13 cellular contexts compared by ENCODE assay signal in the genomic region with DNA sequence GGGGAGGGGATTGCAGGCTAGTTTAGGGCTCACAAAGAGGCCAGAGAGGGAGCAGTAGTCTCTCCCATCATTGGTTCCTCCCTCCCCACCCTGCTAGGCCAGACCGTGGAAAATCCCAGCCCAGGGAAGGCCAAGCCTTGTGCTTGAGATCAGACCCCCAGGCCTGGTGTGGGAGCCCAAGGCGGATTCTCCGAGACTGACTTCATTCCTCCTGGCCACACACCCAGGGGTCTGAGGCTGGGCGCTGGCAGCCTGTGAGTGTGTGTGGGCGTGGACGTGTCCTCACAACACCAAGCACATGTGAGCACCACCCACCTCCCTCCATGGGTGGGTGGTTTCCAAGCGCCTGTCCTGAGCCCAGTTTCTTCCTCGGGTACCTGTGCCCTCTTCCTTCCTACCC. TPM values are rescaled to one million over a fixed set of nuclear protein-coding genes. Genes with fewer than 3 reads are reported as not detected.
DNase-seq lines count a peak whose midpoint lies in the region; ATAC-seq and TF ChIP-seq lines count a peak whose summit lies in the region.
"Had no signal": no experiment of that assay in that cellular context is flagged by ENCODE, and none has a peak within 500 bp of the region (broad histone marks: within the 10 kb centered on the region; RNA-seq: fewer than 3 reads in every experiment).

No MANE protein-coding gene starts in this region.

- ATAC-seq in thoracic aorta (ENCODE audit: insufficient number of reproducible peaks, low FRiP score, low read depth): peak; percentile 33
- no peak for ATAC-seq in GM18858 (IDR thresholded peaks at IDR 0.05; ENCODE audit: unreplicated experiment)

- DNase-seq in activated naive CD4-positive, alpha-beta T cell treated with anti-CD3 and anti-CD28 coated beads, Interleukin-2, amount 10 ng/mL, durations not matched to agents 7 days and 5 days: no peak
- DNase-seq in activated naive CD4-positive, alpha-beta T cell treated with Interleukin-2 at 50 U/mL for 16 hours: no peak
- peak; percentile 91 for DNase-seq in choroid plexus epithelial cell (ENCODE audit: low read depth)
- DNase-seq in kidney tubule cell (ENCODE audit: low spot score): peak; percentile 85
- DNase-seq in thoracic aorta (ENCODE audit: low spot score): no peak
- no peak for DNase-seq in NOMO-1 treated with DMSO at 0.1 percent for 48 hours (lab: John Stamatoyannopoulos, UW; ENCODE audit: unreplicated experiment)
- no peak for DNase-seq in GOT3 (lab: John Stamatoyannopoulos, UW)
- DNase-seq: NCI-H1694 treated with DMSO at 0.1 percent for 48 hours, PC-9 had no signal

- peak overlapping the region; percentile 14 for H3K27ac Mint-ChIP-seq in activated naive CD4-positive, alpha-beta T cell treated with anti-CD3 and anti-CD28 coated beads, Interleukin-2, amount 10 ng/mL, durations not matched to agents 7 days and 5 days
- H3K27ac Mint-ChIP-seq: activated T-helper 2 cell treated with anti-CD3 and anti-CD28 coated beads, Interferon-gamma antibody, Interleukin-2, Interleukin-4, amounts not matched to agents 10 μg/mL and 5 μg/mL and 100 μg/mL, durations not matched to agents 14 hours and 24 hours and 36 hours had no signal

- H3K36me3 ChIP-seq in thoracic aorta: no peaks in the 10 kb centered on the region

- TF ChIP-seq CTCF in choroid plexus epithelial cell (conservative IDR thresholded peaks at IDR 0.05; ENCODE audit: low read depth, low read length): no peak
- no peak for TF ChIP-seq CTCF in thoracic aorta (IDR thresholded peaks at IDR 0.05)

- peak overlapping the region; percentile 97 for H3K27ac ChIP-seq in thoracic aorta
- H3K27ac ChIP-seq: PC-9 had no signal

- no peak overlapping the region for H3K4me3 Mint-ChIP-seq in activated naive CD4-positive, alpha-beta T cell treated with anti-CD3 and anti-CD28 coated beads, Interleukin-2, amount 10 ng/mL, durations not matched to agents 7 days and 5 days

- H3K4me1 ChIP-seq in thoracic aorta (ENCODE audit: control insufficient read depth in 1 of 2, low read depth in 2 of 2): peaks cover 34 to 68% of the 10 kb centered on the region in 2 donors

- peaks cover 51% of the 10 kb centered on the region for H3K27me3 Mint-ChIP-seq in activated naive CD4-positive, alpha-beta T cell treated with anti-CD3 and anti-CD28 coated beads, Interleukin-2, amount 10 ng/mL, durations not matched to agents 7 days and 5 days

- H3K36me3 Mint-ChIP-seq in activated naive CD4-positive, alpha-beta T cell treated with anti-CD3 and anti-CD28 coated beads, Interleukin-2, amount 10 ng/mL, durations not matched to agents 7 days and 5 days: peaks cover 2% of the 10 kb centered on the region

- no peaks in the 10 kb centered on the region for H3K27me3 ChIP-seq in thoracic aorta (replicated peaks; ENCODE audit: insufficient read depth)

- H3K9me3 Mint-ChIP-seq in activated naive CD4-positive, alpha-beta T cell treated with anti-CD3 and anti-CD28 coated beads, Interleukin-2, amount 10 ng/mL, durations not matched to agents 7 days and 5 days: no peaks in the 10 kb centered on the region
- H3K9me3 Mint-ChIP-seq: activated T-helper 2 cell treated with anti-CD3 and anti-CD28 coated beads, Interferon-gamma antibody, Interleukin-2, Interleukin-4, amounts not matched to agents 10 μg/mL and 5 μg/mL and 100 μg/mL, durations not matched to agents 14 hours and 24 hours and 36 hours had no signal

- no peaks in the 10 kb centered on the region for H3K9me3 ChIP-seq in thoracic aorta

- CTCF ChIA-PET in activated naive CD4-positive, alpha-beta T cell treated with anti-CD3 and anti-CD28 coated beads, Interleukin-2, amount 10 ng/mL, durations not matched to agents 7 days and 5 days (lab: Charles Lee): interaction anchor here (1.2 to 1.6 kb wide), 2 partner anchors 22 to 43 kb away, joined by 4 to 10 read pairs; no protein-coding TSS in a partner anchor

- H3K4me3 ChIP-seq in choroid plexus epithelial cell (ENCODE audit: low read depth, low read length): peak overlapping the region; percentile 36
- peak overlapping the region; percentile 85 for H3K4me3 ChIP-seq in thoracic aorta
- H3K4me3 ChIP-seq: PC-9 had no signal

- peaks cover 35% of the 10 kb centered on the region for H3K4me1 Mint-ChIP-seq in activated naive CD4-positive, alpha-beta T cell treated with anti-CD3 and anti-CD28 coated beads, Interleukin-2, amount 10 ng/mL, durations not matched to agents 7 days and 5 days

RNA-seq across cellular contexts. Expression of gene LOXL1, which starts 4.1 kb away (rescaled TPM):
- total RNA-seq in thoracic aorta: 100 to 1,000 TPM; 164 to 321 TPM

RNA-seq across cellular contexts. Expression of gene TBC1D21, which starts 57.0 kb away (rescaled TPM):
- not detected for total RNA-seq in thoracic aorta
- total RNA-seq: activated T-helper 2 cell treated with anti-CD3 and anti-CD28 coated beads, Interferon-gamma antibody, Interleukin-2, Interleukin-4, amounts not matched to agents 10 μg/mL and 5 μg/mL and 100 μg/mL, durations not matched to agents 14 hours and 24 hours and 36 hours; endothelial cell of umbilical vein; PC-9; pulmonary artery endothelial cell had no signal

Comparison
In these comparisons a context has a peak if more than half of its experiments do, and no peak if none do; other contexts are left out.
1. DNase-seq: peak in choroid plexus epithelial cell (single experiment) and kidney tubule cell (single experiment); none in activated naive CD4-positive, alpha-beta T cell treated with anti-CD3 and anti-CD28 coated beads, Interleukin-2, amount 10 ng/mL, durations not matched to agents 7 days and 5 days (single experiment), activated naive CD4-positive, alpha-beta T cell treated with Interleukin-2 at 50 U/mL for 16 hours (single experiment), thoracic aorta (single experiment), NOMO-1 treated with DMSO at 0.1 percent for 48 hours (single experiment) and GOT3 (single experiment).